36 cellular contexts compared by ENCODE assay signal in genomic region chr12:105377077-105377476, GRCh38.
"Had no signal": no experiment of that assay in that cellular context is flagged by ENCODE, and none has a peak within 500 bp of the region (broad histone marks: within the 10 kb centered on the region; RNA-seq: fewer than 3 reads in every experiment).

No MANE protein-coding gene starts in this region.

- DNase-seq: Karpas-422, Kasumi-1, MG63, MM.1S, MV-4-11, NCI-H1048, NCI-H1092, NCI-H1092 treated with DMSO at 0.1 percent for 48 hours, NCI-H1105, NCI-H1105 treated with DMSO at 0.1 percent for 48 hours, NCI-H1417, NCI-H1417 treated with DMSO at 0.1 percent for 48 hours, NCI-H1436, NCI-H1436 treated with DMSO at 0.1 percent for 48 hours, NCI-H146, NCI-H1694, NCI-H1694 treated with DMSO at 0.1 percent for 48 hours, NCI-H187, NCI-H187 treated with DMSO at 0.1 percent for 48 hours, NCI-H1930, NCI-H2029, NCI-H2029 treated with DMSO at 0.1 percent for 48 hours, NCI-H2081, NCI-H2081 treated with DMSO at 0.1 percent for 48 hours, NCI-H2107, NCI-H2171, NCI-H2171 treated with DMSO at 0.1 percent for 48 hours, NCI-H2227 treated with DMSO at 0.1 percent for 48 hours, NCI-H226, NCI-H345, NCI-H446, NCI-H446 treated with DMSO at 0.1 percent for 48 hours, NCI-H510A, NCI-H510A treated with DMSO at 0.1 percent for 48 hours, NCI-H524, NCI-H524 treated with DMSO at 0.1 percent for 48 hours had no signal

- H3K4me3 ChIP-seq: MG63 had no signal

- H3K27me3 ChIP-seq: MG63 had no signal

- H3K9me3 ChIP-seq: MG63 had no signal
